ENCODE assay signal across 1 cellular context in genomic region chr19:39833160-39833463, GRCh38.
TF ChIP-seq lines count a peak whose summit lies in the region.

No MANE protein-coding gene starts in this region.

TF ChIP-seq in GM12878, 131 proteins besides CTCF, POLR2A, EP300 and RAD21:
- TF ChIP-seq ZNF687 (IDR thresholded peaks at IDR 0.05) (0 out of 2 replicates have a peak, but pooled peaks have one; percentile 30), FOS (IDR thresholded peaks at IDR 0.05; ENCODE audit: borderline replicate concordance, extremely low read depth, insufficient read length) (no peak)
